23 cellular contexts compared by ENCODE assay signal in genomic region chr11:953513-953912, GRCh38. TPM values are rescaled to one million over a fixed set of nuclear protein-coding genes. Genes with fewer than 3 reads are reported as not detected.
A peak's percentile ranks its signal among the peaks of the same experiment; 100 is the strongest.
DNase-seq lines count a peak whose midpoint lies in the region; TF ChIP-seq lines count a peak whose summit lies in the region.
"Had no signal": no experiment of that assay in that cellular context is flagged by ENCODE, and none has a peak within 500 bp of the region (broad histone marks: within the 10 kb centered on the region; RNA-seq: fewer than 3 reads in every experiment).

No MANE protein-coding gene starts in this region.

- peak overlapping the region; percentile 33 to 78 (median 70); a peak in 20 of 22 replicates for H3K4me2 ChIP-seq in BLaER1 treated with 17β-estradiol and CSF1 and Interleukin-3, amounts not matched to agents 10 nM and 100 nM
- peak overlapping the region; percentile 64 for H3K4me2 ChIP-seq in hepatocyte

- peaks cover 14 to 19% (median 16%) of the 10 kb centered on the region in 11 experiments for H3K9me3 ChIP-seq in BLaER1 treated with 17β-estradiol and CSF1 and Interleukin-3, amounts not matched to agents 10 nM and 100 nM (replicated peaks in 1 of 11)
- H3K9me3 ChIP-seq in HEK293 (ENCODE audit: control insufficient read depth, insufficient read depth, low read depth, low read length) = no peaks in the 10 kb centered on the region
- H3K9me3 ChIP-seq in hepatocyte (ENCODE audit: low read depth) = no peaks in the 10 kb centered on the region

- H3K79me2 ChIP-seq in hepatocyte = peaks cover 74% of the 10 kb centered on the region

- DNase-seq in hepatocyte (ENCODE audit: low spot score) = no peak
- DNase-seq in progenitor cell of endocrine pancreas (ENCODE audit: low spot score, unreplicated experiment) = no peak
- no peak for DNase-seq in NCI-H82 (lab: John Stamatoyannopoulos, UW)
- DNase-seq in iPS-NIHi11 (ENCODE audit: low spot score) = no peak
- no peak for DNase-seq in GM03348 (ENCODE audit: low spot score)
- DNase-seq: activated CD4-positive, CD25-positive, alpha-beta regulatory T cell treated with anti-CD3 and anti-CD28 coated beads, Interleukin-2, amount 50 U/mL, for 72 hours; activated gamma-delta T cell treated with Interleukin-2 at 50 U/mL for 16 hours; CD4-positive, alpha-beta memory T cell; esophagus squamous epithelium; GDM1; HFFc6; NCI-H2081; NCI-H446 treated with DMSO at 0.1 percent for 48 hours; NK-92 treated with Interleukin-12 subunit alpha and Interleukin-12 subunit beta, amount 100 ng/mL, for 24 hours; occipital lobe; stimulated activated CD4-positive, alpha-beta T cell treated with anti-CD3 and anti-CD28 coated beads, Interleukin-2, amount 100 ng/mL, for 48 hours had no signal

- 69% methylated on average over 13 of the region's 13 CpGs for WGBS in hepatocyte (ENCODE audit: low lambda C conversion rate, missing lambda C conversion rate)

- H4K20me1 ChIP-seq in BLaER1 treated with 17β-estradiol and CSF1 and Interleukin-3, amounts not matched to agents 10 nM and 100 nM = peaks cover 71 to 99% (median 79%) of the 10 kb centered on the region in 11 experiments
- peaks cover 34% of the 10 kb centered on the region for H4K20me1 ChIP-seq in hepatocyte (ENCODE audit: insufficient read depth, poor library complexity, severe bottlenecking)

- H3K4me1 Mint-ChIP-seq in progenitor cell of endocrine pancreas (ENCODE audit: low read depth) = peaks cover 50% of the 10 kb centered on the region

- H3K9me3 Mint-ChIP-seq in progenitor cell of endocrine pancreas (ENCODE audit: low read depth) = peaks cover 3% of the 10 kb centered on the region

- no peak overlapping the region for H3K4me3 Mint-ChIP-seq in progenitor cell of endocrine pancreas (ENCODE audit: low read depth)
- H3K4me3 Mint-ChIP-seq: CD4-positive, alpha-beta memory T cell; HFFc6; IgD-negative memory B cell; stimulated activated memory B cell treated with anti-CD40 and anti-IgM and Interleukin-4, amounts not matched to agents 10 μg/mL and 1 μg/mL and 100 μg/mL, for 72 hours had no signal

- no peak overlapping the region for H3K9ac ChIP-seq in BLaER1 treated with 17β-estradiol and CSF1 and Interleukin-3, amounts not matched to agents 10 nM and 100 nM

- no peak overlapping the region for H3K27ac ChIP-seq in BLaER1 treated with 17β-estradiol and CSF1 and Interleukin-3, amounts not matched to agents 10 nM and 100 nM
- no peak overlapping the region for H3K27ac ChIP-seq in HEK293 (ENCODE audit: extremely low read depth, low read depth, low read length)
- peak overlapping the region; percentile 78 for H3K27ac ChIP-seq in hepatocyte
- H3K27ac ChIP-seq: coronary artery, esophagus squamous epithelium, suprapubic skin, vagina had no signal

- POLR2A ChIA-PET in HEK293 (lab: Yijun Ruan, JAX) = no interaction called here

- no peaks in the 10 kb centered on the region for H3K27me3 ChIP-seq in BLaER1 treated with 17β-estradiol and CSF1 and Interleukin-3, amounts not matched to agents 10 nM and 100 nM
- H3K27me3 ChIP-seq in hepatocyte = no peaks in the 10 kb centered on the region
- H3K27me3 ChIP-seq: esophagus squamous epithelium, suprapubic skin, vagina had no signal

- peaks cover 34 to 50% (median 46%) of the 10 kb centered on the region in 10 experiments for H3K4me1 ChIP-seq in BLaER1 treated with 17β-estradiol and CSF1 and Interleukin-3, amounts not matched to agents 10 nM and 100 nM
- no peaks in the 10 kb centered on the region for H3K4me1 ChIP-seq in HEK293 (ENCODE audit: control insufficient read depth, insufficient read depth, low read length)
- peaks cover 67% of the 10 kb centered on the region for H3K4me1 ChIP-seq in hepatocyte (ENCODE audit: insufficient read depth)

- TF ChIP-seq CTCF in HEK293 (tag by site-specific recombination; IDR thresholded peaks at IDR 0.05) (no peak), hepatocyte (IDR thresholded peaks at IDR 0.05; ENCODE audit: poor library complexity) (no peak), progenitor cell of endocrine pancreas (IDR thresholded peaks at IDR 0.05; ENCODE audit: unreplicated experiment) (no peak)

- H3K4me3 ChIP-seq in BLaER1 treated with 17β-estradiol and CSF1 and Interleukin-3, amounts not matched to agents 10 nM and 100 nM = no peak overlapping the region
- H3K4me3 ChIP-seq in HEK293 (ENCODE audit: low read depth, low read length) = no peak overlapping the region
- H3K4me3 ChIP-seq in hepatocyte = no peak overlapping the region
- H3K4me3 ChIP-seq: coronary artery, esophagus squamous epithelium, suprapubic skin, vagina had no signal

- H3K27ac Mint-ChIP-seq in progenitor cell of endocrine pancreas = peak overlapping the region; percentile 94
- H3K27ac Mint-ChIP-seq: HFFc6 had no signal

- peaks cover 37 to 85% (median 51%) of the 10 kb centered on the region in 11 experiments for H3K36me3 ChIP-seq in BLaER1 treated with 17β-estradiol and CSF1 and Interleukin-3, amounts not matched to agents 10 nM and 100 nM
- H3K36me3 ChIP-seq in HEK293 (ENCODE audit: control insufficient read depth in 2 of 2, insufficient read depth in 1 of 2, low read length in 2 of 2) (peaks cover 0 to 22% of the 10 kb centered on the region in 2 experiments; a peak in 1 of 3 replicates), hepatocyte (replicated peaks; ENCODE audit: insufficient read depth, low read depth) (no peaks in the 10 kb centered on the region)
- H3K36me3 ChIP-seq: vagina had no signal

- no peaks in the 10 kb centered on the region for H3K27me3 Mint-ChIP-seq in progenitor cell of endocrine pancreas
- H3K27me3 Mint-ChIP-seq: CD4-positive, alpha-beta memory T cell; IgD-negative memory B cell; stimulated activated memory B cell treated with anti-CD40 and anti-IgM and Interleukin-4, amounts not matched to agents 10 μg/mL and 1 μg/mL and 100 μg/mL, for 72 hours had no signal

- no peaks in the 10 kb centered on the region for H3K9me2 ChIP-seq in hepatocyte (replicated peaks; ENCODE audit: insufficient read depth)

- H3K36me3 Mint-ChIP-seq in progenitor cell of endocrine pancreas (ENCODE audit: insufficient read depth) = peaks cover 9% of the 10 kb centered on the region

- H2AFZ ChIP-seq in hepatocyte = no peak overlapping the region

- CTCF ChIA-PET in HEK293 (lab: Yijun Ruan, JAX) = interaction anchor here (0.5 kb wide), 1 partner anchor 16 kb away, joined by 3 read pairs; no protein-coding TSS in a partner anchor

TF ChIP-seq in HEK293, 187 proteins besides CTCF, POLR2A, EP300 and RAD21:
- TF ChIP-seq ZNF341 (tag by site-specific recombination; IDR thresholded peaks at IDR 0.05; ENCODE audit: low read depth) = peak; percentile 37; the same call in 1 of the 2 replicates
- TF ChIP-seq ZSCAN23 (tag by site-specific recombination; IDR thresholded peaks at IDR 0.05) = no peak

RNA-seq across cellular contexts. Expression of gene AP2A2, which starts 27.8 kb away (rescaled TPM):
- total RNA-seq in hepatocyte (57.8 and 68.0 TPM in 2 replicates), progenitor cell of endocrine pancreas (86.6 and 88.8 TPM in 2 replicates)
- polyA plus RNA-seq in hepatocyte = 49.7 and 56.2 TPM in 2 replicates

RNA-seq across cellular contexts. Expression of gene CHID1, which starts 42.9 kb away (rescaled TPM):
- 61.5 and 92.4 TPM in 2 replicates for total RNA-seq in hepatocyte
- polyA plus RNA-seq in hepatocyte = 152 and 155 TPM in 2 replicates
- 79.1 and 87.0 TPM in 2 replicates for total RNA-seq in progenitor cell of endocrine pancreas
